14 cellular contexts compared by ENCODE assay signal in the genomic region with DNA sequence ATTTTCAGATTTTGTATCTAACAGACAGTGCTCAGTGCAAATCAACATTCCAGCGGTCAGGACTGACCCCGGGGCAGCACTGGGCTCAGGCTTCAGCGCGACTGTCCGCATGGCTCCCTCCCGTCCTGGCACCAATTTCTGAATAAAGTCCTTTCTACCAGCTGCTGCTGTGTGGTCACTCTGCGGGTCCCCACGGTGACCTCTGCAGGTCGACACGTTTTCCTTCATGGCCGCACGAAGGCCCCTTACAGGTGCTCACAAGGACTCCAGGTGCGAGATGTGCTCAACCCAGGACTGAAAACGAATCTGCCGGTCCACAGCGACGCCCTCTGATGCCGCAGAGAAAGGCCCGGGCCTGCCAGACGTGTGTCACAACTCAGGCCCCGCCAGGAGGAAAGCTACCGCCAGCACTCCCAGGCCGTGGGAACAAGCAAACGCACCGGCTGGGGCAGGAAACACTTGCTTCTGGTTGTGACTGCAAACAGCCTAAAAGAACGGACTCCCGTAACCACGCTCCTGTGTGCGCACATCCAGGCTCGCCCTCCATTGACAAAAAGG. TPM values are rescaled to one million over a fixed set of nuclear protein-coding genes. Genes with fewer than 3 reads are reported as not detected.
A peak's percentile ranks its signal among the peaks of the same experiment; 100 is the strongest.
DNase-seq lines count a peak whose midpoint lies in the region; ATAC-seq, FAIRE-seq and TF ChIP-seq lines count a peak whose summit lies in the region.
"Had no signal": no experiment of that assay in that cellular context is flagged by ENCODE, and none has a peak within 500 bp of the region (broad histone marks: within the 10 kb centered on the region; RNA-seq: fewer than 3 reads in every experiment).

No MANE protein-coding gene starts in this region.

- peaks cover 10% of the 10 kb centered on the region; the same call in 1 of the 2 replicates for H3K23me2 ChIP-seq in H1 (ENCODE audit: low read depth, low read length)

- no peaks in the 10 kb centered on the region for H3K4me1 ChIP-seq in PC-3 (ENCODE audit: insufficient read depth, low read length)
- peaks cover 0 to 16% (median 5%) of the 10 kb centered on the region in 4 experiments; a peak in 5 of 7 replicates for H3K4me1 ChIP-seq in H1 (replicated peaks in 1 of 4; ENCODE audit: control insufficient read depth in 3 of 4, insufficient read depth in 4 of 4, low read length in 3 of 4)
- H3K4me1 ChIP-seq: parathyroid adenoma had no signal

- peak overlapping the region; percentile 24 for H3K4me3 Mint-ChIP-seq in activated T-cell treated with anti-CD3 and anti-CD28 coated beads, Interleukin-2, amount 50 U/mL, for 4 hours

- POLR2A ChIA-PET in PC-3 (lab: Charles Lee; ENCODE audit: unreplicated experiment) (no interaction called here), H1 (lab: Charles Lee; ENCODE audit: partially characterized antibody) (interaction anchor here (0.8 to 1.3 kb wide), 6 partner anchors 9 to 68 kb away, joined by 3 to 6 read pairs (median 3); a partner anchor contains a TSS)

- no peak overlapping the region for H4K5ac ChIP-seq in H1 (ENCODE audit: insufficient read length, low read depth, low read length)

- no peak overlapping the region for H2BK120ac ChIP-seq in H1 (replicated peaks; ENCODE audit: low read depth, low read length)

- peak in 1 of 2 donors; percentile 35 for ATAC-seq in activated T-cell treated with anti-CD3 and anti-CD28 coated beads, Interleukin-2, amount 50 U/mL, for 4 hours
- ATAC-seq in PC-3 (peak; percentile 90), HG02763 (IDR thresholded peaks at IDR 0.05; ENCODE audit: unreplicated experiment) (no peak)
- ATAC-seq in stimulated activated naive CD8-positive, alpha-beta T cell treated with anti-CD3 and anti-CD28 coated beads, Interleukin-15, Interleukin-2, amounts not matched to agents 100 U/mL and 50 U/mL, for 24 hours = peak; percentile 51
- ATAC-seq: gastroesophageal sphincter had no signal

- peak in 1 of 2 experiments; percentile 13; a peak in 1 of 4 replicates for TF ChIP-seq RAD21 in H1 (IDR thresholded peaks at IDR 0.05 in 1 of 2, conservative IDR thresholded peaks at IDR 0.05 in 1 of 2; ENCODE audit: low read depth in 2 of 2, low read length in 2 of 2)

- H3K4me1 Mint-ChIP-seq in activated T-cell treated with anti-CD3 and anti-CD28 coated beads, Interleukin-2, amount 50 U/mL, for 4 hours (ENCODE audit: low read depth) = peaks cover 16% of the 10 kb centered on the region

- peak overlapping the region; percentile 76 for H4K91ac ChIP-seq in H1 (replicated peaks; ENCODE audit: insufficient read length, low read length)

- TF ChIP-seq POLR2A in H1 (IDR thresholded peaks at IDR 0.05; ENCODE audit: control extremely low read depth in 1 of 2, low read depth in 2 of 2, low read length in 2 of 2) = no peak

- peak overlapping the region; percentile 85; the same call in 1 of the 2 replicates for H2BK12ac ChIP-seq in H1 (ENCODE audit: low read depth, low read length)

- no peaks in the 10 kb centered on the region for H3F3A ChIP-seq in PC-3 (ENCODE audit: low read length, unreplicated experiment)

- H3K9me2 ChIP-seq in PC-3 (replicated peaks; ENCODE audit: low read length) = no peaks in the 10 kb centered on the region

- H3K79me1 ChIP-seq in H1 (ENCODE audit: low read depth, low read length) = no peaks in the 10 kb centered on the region

- H3K9me3 ChIP-seq in PC-3 (ENCODE audit: low read length) (no peaks in the 10 kb centered on the region), H1 (ENCODE audit: insufficient read depth in 2 of 2, low read depth in 1 of 2, low read length in 1 of 2) (peaks cover 0 to 3% of the 10 kb centered on the region in 2 experiments; a peak in 1 of 4 replicates)
- H3K9me3 ChIP-seq: gastroesophageal sphincter, tibial nerve had no signal

- H3K79me2 ChIP-seq in PC-3 (ENCODE audit: low read length) (no peaks in the 10 kb centered on the region), H1 (ENCODE audit: control insufficient read depth in 1 of 2, insufficient read depth in 2 of 2, low read length in 2 of 2) (no peaks in the 10 kb centered on the region)
- H3K79me2 ChIP-seq: parathyroid adenoma had no signal

- H2BK15ac ChIP-seq in H1 (ENCODE audit: low read length) = peak overlapping the region; percentile 48; the same call in 1 of the 2 replicates

- no TSS peak for BruUV-seq in PC-3 (replicated peaks; lab: Mats Ljungman, UMichigan)

- H3K14ac ChIP-seq in H1 (ENCODE audit: insufficient read length) = no peak overlapping the region

- H3K18ac ChIP-seq in H1 (ENCODE audit: extremely low read depth, low read length) = no peak overlapping the region

- H3K9me3 Mint-ChIP-seq in activated T-cell treated with anti-CD3 and anti-CD28 coated beads, Interleukin-2, amount 50 U/mL, for 4 hours = no peaks in the 10 kb centered on the region

- CTCF ChIA-PET in PC-3 (lab: Charles Lee) = no interaction called here
- CTCF ChIA-PET in H1 (lab: Charles Lee; ENCODE audit: partially characterized antibody) = interaction anchor here (0.7 to 2.2 kb wide), 10 partner anchors 13 to 83 kb away, joined by 3 to 12 read pairs (median 4); no protein-coding TSS in a partner anchor

- no peak for FAIRE-seq in H1 (lab: Jason Lieb, UNC)

- no peaks in the 10 kb centered on the region for H3K36me3 Mint-ChIP-seq in activated T-cell treated with anti-CD3 and anti-CD28 coated beads, Interleukin-2, amount 50 U/mL, for 4 hours (ENCODE audit: insufficient read depth)

- H2AFZ ChIP-seq in PC-3 (ENCODE audit: low read length) = 0 out of 2 replicates have a peak overlapping the region, but pooled peaks have one; percentile 26
- H2AFZ ChIP-seq in H1 (ENCODE audit: low read length) = no peak overlapping the region
- H2AFZ ChIP-seq: parathyroid adenoma had no signal

- no peak overlapping the region for H3K4ac ChIP-seq in H1 (replicated peaks; ENCODE audit: insufficient read length, low read depth, low read length)

- H2BK5ac ChIP-seq in H1 (ENCODE audit: low read depth, low read length) = peak overlapping the region; percentile 88; the same call in 1 of the 2 replicates

- peaks cover 52% of the 10 kb centered on the region for H3K27me3 Mint-ChIP-seq in activated T-cell treated with anti-CD3 and anti-CD28 coated beads, Interleukin-2, amount 50 U/mL, for 4 hours (ENCODE audit: low read depth)

- no peak for DNase-seq in activated T-cell treated with anti-CD3 and anti-CD28 coated beads, Interleukin-2, amount 50 U/mL, for 4 hours
- DNase-seq in activated T-cell treated with anti-CD3 and anti-CD28 coated beads, Interleukin-2, amount 50 U/mL, for 48 hours = no peak
- DNase-seq in PC-3 = peak; percentile 50
- no peak for DNase-seq in H1 (ENCODE audit: low read depth in 1 of 2, low spot score in 2 of 2)
- DNase-seq in stimulated activated naive CD8-positive, alpha-beta T cell treated with anti-CD3 and anti-CD28 coated beads, Interleukin-15, Interleukin-2, amounts not matched to agents 100 U/mL and 50 U/mL, for 24 hours = no peak
- no peak for DNase-seq in DMS 273 (lab: John Stamatoyannopoulos, UW; ENCODE audit: unreplicated experiment)
- no peak for DNase-seq in GM20000 (ENCODE audit: low spot score)
- DNase-seq: activated gamma-delta T cell, DMS53 had no signal

- no peak overlapping the region for H3K27ac ChIP-seq in PC-3 (ENCODE audit: low read length)
- H3K27ac ChIP-seq in H1 (ENCODE audit: low read depth, low read length) = no peak overlapping the region
- H3K27ac ChIP-seq: gastroesophageal sphincter, parathyroid adenoma, tibial nerve had no signal

- no peaks in the 10 kb centered on the region for H4K20me1 ChIP-seq in PC-3 (ENCODE audit: low read length)
- H4K20me1 ChIP-seq in H1 (replicated peaks in 1 of 2; ENCODE audit: control insufficient read depth in 1 of 2, insufficient read depth in 2 of 2, low read length in 2 of 2) = no peaks in the 10 kb centered on the region

- TF ChIP-seq CTCF in PC-3 (conservative IDR thresholded peaks at IDR 0.05; ENCODE audit: low read depth, low read length) (peak; percentile 47), H1 (IDR thresholded peaks at IDR 0.05; ENCODE audit: control extremely low read depth in 1 of 3, insufficient read depth in 1 of 3, low read depth in 1 of 3, low read length in 3 of 3) (no peak), GM20000 (IDR thresholded peaks at IDR 0.05; ENCODE audit: extremely low read depth, missing control alignments) (no peak)

- H3K56ac ChIP-seq in H1 (replicated peaks; ENCODE audit: insufficient read length, low read depth, low read length) = no peak overlapping the region

- no peak overlapping the region for H4K8ac ChIP-seq in H1 (ENCODE audit: extremely low read depth, insufficient read depth, low read length)

- H2AK5ac ChIP-seq in H1 (ENCODE audit: low read depth, low read length) = 0 out of 2 replicates have a peak overlapping the region, but pooled peaks have one; percentile 91

- H3K23ac ChIP-seq in H1 (ENCODE audit: insufficient read length) = no peak overlapping the region

- no peaks in the 10 kb centered on the region for H3K36me3 ChIP-seq in PC-3 (ENCODE audit: low read depth, low read length)
- H3K36me3 ChIP-seq in H1 (ENCODE audit: control insufficient read depth in 2 of 4, insufficient read depth in 4 of 4, low read length in 3 of 4) = peaks cover 0 to 3% (median under 1%) of the 10 kb centered on the region in 4 experiments; a peak in 3 of 8 replicates
- H3K36me3 ChIP-seq: gastroesophageal sphincter, tibial nerve had no signal

- H3K9ac ChIP-seq in PC-3 (ENCODE audit: low read length) (no peak overlapping the region), H1 (replicated peaks in 1 of 4; ENCODE audit: extremely low read depth in 1 of 4, low read depth in 3 of 4, low read length in 3 of 4) (no peak overlapping the region)
- H3K9ac ChIP-seq: parathyroid adenoma had no signal

- no peak for TF ChIP-seq EP300 in H1 (IDR thresholded peaks at IDR 0.05; ENCODE audit: borderline replicate concordance in 1 of 2, low read depth in 2 of 2, low read length in 2 of 2)

- H3K27me3 ChIP-seq in PC-3 (ENCODE audit: low read length) = 0 out of 2 replicates have a peak, but pooled peaks cover 14% of the 10 kb centered on the region
- peaks cover 14 to 26% (median 23%) of the 10 kb centered on the region in 4 experiments for H3K27me3 ChIP-seq in H1 (replicated peaks in 1 of 4; ENCODE audit: control insufficient read depth in 3 of 4, extremely low read depth in 1 of 4, insufficient read depth in 3 of 4, low read length in 3 of 4)

- intact Hi-C loops in PC-3 (cut with micrococcal nuclease) = loop anchor here (5.0 kb wide), 1 partner anchor 84 kb away; no protein-coding TSS in a partner anchor

- 86% methylated on average over 30 of the region's 30 CpGs; no CpG with 5 or more reads in 1 of the 2 experiments for WGBS in H1 (ENCODE audit: extremely low coverage in 1 of 2, insufficient coverage in 1 of 2, insufficient read length in 1 of 2, insufficient replicate concordance in 2 of 2, low coverage in 1 of 2, low lambda C conversion rate in 2 of 2, missing lambda C conversion rate in 1 of 2), 2 experiments

- H3K4me3 ChIP-seq in PC-3 (ENCODE audit: low read length) (no peak overlapping the region), H1 (ENCODE audit: extremely low read depth in 1 of 4, insufficient read depth in 2 of 4, low read depth in 3 of 4, low read length in 4 of 4) (no peak overlapping the region)
- H3K4me3 ChIP-seq: gastroesophageal sphincter, tibial nerve had no signal

- 0 out of 2 replicates have a peak overlapping the region, but pooled peaks have one; percentile 32 for H2BK20ac ChIP-seq in H1 (ENCODE audit: low read length)

- H3K4me2 ChIP-seq in PC-3 (ENCODE audit: low read length) = peak overlapping the region; percentile 57
- H3K4me2 ChIP-seq in H1 (ENCODE audit: insufficient read depth in 1 of 2, low read depth in 2 of 2, low read length in 2 of 2) = no peak overlapping the region

RNA-seq across cellular contexts. Expression of a gene that starts 3.7 kb away (rescaled TPM):
- under 1 TPM in 1 of 3 donors, not detected in 2; 0.25 TPM for total RNA-seq in activated T-cell treated with anti-CD3 and anti-CD28 coated beads, Interleukin-2, amount 50 U/mL, for 4 hours
- not detected in 2 replicates for total RNA-seq in PC-3 (2014; rRNA removed)
- 21.7 and 21.8 TPM in 2 replicates for total RNA-seq in H1 (2021; fragmentation: NEBNext Ultra II Directional; extraction: Animal tissue kit (Norgen Biotek cat#: 25700))
- polyA plus RNA-seq in H1 (2011; rRNA removed) = 0.47 and 0.97 TPM in 2 replicates
- 0.56 TPM for polyA plus RNA-seq in H1 (2011; cell fraction: cytosol; rRNA removed)
- polyA plus RNA-seq in H1 (2011; cell fraction: nucleus; rRNA removed) = 3.0 TPM
- polyA plus RNA-seq in H1 (2012, experiment 1 of 2) = 4.6 to 12.2 TPM (median 10.6 TPM) in 4 replicates
- polyA plus RNA-seq in H1 (2012, experiment 2 of 2) = 0.80 TPM
- polyA plus RNA-seq in H1 (2013, experiment 1 of 2) = 23.8 TPM
- polyA plus RNA-seq in H1 (2013, experiment 2 of 2) = 24.8 TPM
- not detected in 2 replicates for polyA minus RNA-seq in H1 (2011; rRNA and poly(A)+ RNA removed)
- 6.3 TPM for polyA minus RNA-seq in H1 (2011; cell fraction: cytosol; rRNA and poly(A)+ RNA removed)
- 4.3 TPM for polyA minus RNA-seq in H1 (2011; cell fraction: nucleus; rRNA and poly(A)+ RNA removed)
- total RNA-seq: gastroesophageal sphincter, mononuclear cell, tibial nerve had no signal

RNA-seq across cellular contexts. Expression of a gene that starts 11.3 kb away (rescaled TPM):
- not detected for total RNA-seq in activated T-cell treated with anti-CD3 and anti-CD28 coated beads, Interleukin-2, amount 50 U/mL, for 4 hours
- not detected in 2 replicates for total RNA-seq in PC-3 (2014; rRNA removed)
- 4.7 and 5.6 TPM in 2 replicates for total RNA-seq in H1 (2021; fragmentation: NEBNext Ultra II Directional; extraction: Animal tissue kit (Norgen Biotek cat#: 25700))
- 5.6 and 7.8 TPM in 2 replicates for polyA plus RNA-seq in H1 (2011; rRNA removed)
- polyA plus RNA-seq in H1 (2011; cell fraction: cytosol; rRNA removed) = 4.6 TPM
- polyA plus RNA-seq in H1 (2011; cell fraction: nucleus; rRNA removed) = 17.4 TPM
- polyA plus RNA-seq in H1 (2012, experiment 1 of 2) = 3.4 to 5.9 TPM (median 5.1 TPM) in 4 replicates
- 3.8 TPM for polyA plus RNA-seq in H1 (2012, experiment 2 of 2)
- 3.8 TPM for polyA plus RNA-seq in H1 (2013, experiment 1 of 2)
- polyA plus RNA-seq in H1 (2013, experiment 2 of 2) = 3.5 TPM
- 1.6 and 1.7 TPM in 2 replicates for polyA minus RNA-seq in H1 (2011; rRNA and poly(A)+ RNA removed)
- 5.8 TPM for polyA minus RNA-seq in H1 (2011; cell fraction: cytosol; rRNA and poly(A)+ RNA removed)
- polyA minus RNA-seq in H1 (2011; cell fraction: nucleus; rRNA and poly(A)+ RNA removed) = 6.0 TPM

RNA-seq across cellular contexts. Expression of a gene that starts 50.3 kb away (rescaled TPM):
- 10 to 100 TPM; 62.8 to 72.7 (median 70.7) TPM for total RNA-seq in activated T-cell treated with anti-CD3 and anti-CD28 coated beads, Interleukin-2, amount 50 U/mL, for 4 hours
- 113 and 147 TPM in 2 replicates for total RNA-seq in PC-3 (2014; rRNA removed)
- total RNA-seq in H1 (2021; fragmentation: NEBNext Ultra II Directional; extraction: Animal tissue kit (Norgen Biotek cat#: 25700)) = 4.4 and 4.6 TPM in 2 replicates
- polyA plus RNA-seq in H1 (2011; rRNA removed) = 4.6 and 6.0 TPM in 2 replicates
- 3.4 TPM for polyA plus RNA-seq in H1 (2011; cell fraction: cytosol; rRNA removed)
- 24.5 TPM for polyA plus RNA-seq in H1 (2011; cell fraction: nucleus; rRNA removed)
- 1.7 to 3.4 TPM (median 2.6 TPM) in 4 replicates for polyA plus RNA-seq in H1 (2012, experiment 1 of 2)
- 1.7 TPM for polyA plus RNA-seq in H1 (2012, experiment 2 of 2)
- polyA plus RNA-seq in H1 (2013, experiment 1 of 2) = 3.5 TPM
- 3.1 TPM for polyA plus RNA-seq in H1 (2013, experiment 2 of 2)
- 2.2 and 2.5 TPM in 2 replicates for polyA minus RNA-seq in H1 (2011; rRNA and poly(A)+ RNA removed)
- 3.8 TPM for polyA minus RNA-seq in H1 (2011; cell fraction: cytosol; rRNA and poly(A)+ RNA removed)
- 10.3 TPM for polyA minus RNA-seq in H1 (2011; cell fraction: nucleus; rRNA and poly(A)+ RNA removed)

Comparison
In these comparisons a context has a peak if more than half of its experiments do, and no peak if none do; other contexts are left out.
1. RNA of a gene that starts 3.7 kb away (total RNA-seq): 21.7 to 21.8 TPM in H1; 0.25 TPM in activated T-cell treated with anti-CD3 and anti-CD28 coated beads, Interleukin-2, amount 50 U/mL, for 4 hours and not detected in PC-3; every median in the first group is over 10 times any median in the second.
2. RNA of a gene that starts 50.3 kb away (total RNA-seq): 113 to 147 TPM in PC-3 and 62.8 to 72.7 TPM in activated T-cell treated with anti-CD3 and anti-CD28 coated beads, Interleukin-2, amount 50 U/mL, for 4 hours; 4.4 to 4.6 TPM in H1; every median in the first group is over 10 times any median in the second.